In genomic region chr3:137962251-137962650, GRCh38 we compare ENCODE assay signal across 36 cellular contexts. TPM values are rescaled to one million over a fixed set of nuclear protein-coding genes. Genes with fewer than 3 reads are reported as not detected.
"Had no signal": no experiment of that assay in that cellular context is flagged by ENCODE, and none has a peak within 500 bp of the region (broad histone marks: within the 10 kb centered on the region; RNA-seq: fewer than 3 reads in every experiment).

No MANE protein-coding gene starts in this region.

- H3K27me3 ChIP-seq: MG63 had no signal

- H3K9me3 ChIP-seq: MG63 had no signal

- H3K36me3 ChIP-seq: MG63 had no signal

- DNase-seq: Karpas-422, Kasumi-1, KG1, MG63, MM.1S, MV-4-11, NCI-H1048, NCI-H1092, NCI-H1092 treated with DMSO at 0.1 percent for 48 hours, NCI-H1105, NCI-H1417, NCI-H1417 treated with DMSO at 0.1 percent for 48 hours, NCI-H1436, NCI-H1436 treated with DMSO at 0.1 percent for 48 hours, NCI-H146, NCI-H1694, NCI-H1694 treated with DMSO at 0.1 percent for 48 hours, NCI-H187, NCI-H187 treated with DMSO at 0.1 percent for 48 hours, NCI-H1930, NCI-H2029, NCI-H2029 treated with DMSO at 0.1 percent for 48 hours, NCI-H2081, NCI-H2081 treated with DMSO at 0.1 percent for 48 hours, NCI-H2171, NCI-H2171 treated with DMSO at 0.1 percent for 48 hours, NCI-H2227 treated with DMSO at 0.1 percent for 48 hours, NCI-H226, NCI-H345, NCI-H446, NCI-H446 treated with DMSO at 0.1 percent for 48 hours, NCI-H510A had no signal

- H3K27ac ChIP-seq: KMS-11 had no signal

- H3K4me3 ChIP-seq: MG63 had no signal

RNA-seq across cellular contexts. Expression of gene CLDN18, which starts 47.7 kb away (rescaled TPM):
- total RNA-seq: M059J, MCF 10A, NCI-H460 had no signal
